In the genomic region with DNA sequence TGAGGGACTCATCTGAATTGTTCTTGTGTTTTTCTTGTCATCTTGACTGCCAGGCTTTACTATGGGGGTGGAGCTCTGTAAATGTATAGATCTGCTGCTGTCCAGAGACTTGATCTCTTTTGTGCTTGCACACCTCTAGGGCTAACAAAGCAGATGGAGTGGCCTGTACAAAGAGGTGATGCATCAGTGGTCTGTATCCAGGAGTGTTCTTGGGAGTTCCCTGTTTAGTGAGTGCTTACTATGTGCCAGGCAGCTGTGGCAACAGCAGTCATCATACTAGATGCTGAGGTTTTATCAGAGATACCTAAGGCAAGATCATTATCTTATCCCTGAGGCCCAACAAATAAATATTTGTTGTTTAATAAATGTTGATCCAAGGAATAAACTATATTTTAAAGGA, we compare ENCODE assay signal across 22 cellular contexts. TPM values are rescaled to one million over a fixed set of nuclear protein-coding genes. Genes with fewer than 3 reads are reported as not detected.
DNase-seq lines count a peak whose midpoint lies in the region; ATAC-seq and TF ChIP-seq lines count a peak whose summit lies in the region.
"Had no signal": no experiment of that assay in that cellular context is flagged by ENCODE, and none has a peak within 500 bp of the region (broad histone marks: within the 10 kb centered on the region; RNA-seq: fewer than 3 reads in every experiment).

No MANE protein-coding gene starts in this region.

- H3K27ac ChIP-seq in Panc1 (ENCODE audit: low read length) (no peak overlapping the region), upper lobe of right lung (no peak overlapping the region), dorsolateral prefrontal cortex (no peak overlapping the region)
- H3K27ac ChIP-seq: SK-N-MC had no signal

- no peaks in the 10 kb centered on the region for H3K9me3 Mint-ChIP-seq in stimulated activated naive CD8-positive, alpha-beta T cell treated with anti-CD3 and anti-CD28 coated beads, Interleukin-15, amount 100 ng/mL, for 72 hours
- H3K9me3 Mint-ChIP-seq in naive B cell: no peaks in the 10 kb centered on the region
- H3K9me3 Mint-ChIP-seq: GM23338 had no signal

- H3K4me3 ChIP-seq in Panc1 (ENCODE audit: low read depth in 2 of 2, low read length in 2 of 2) (no peak overlapping the region), upper lobe of right lung (no peak overlapping the region), dorsolateral prefrontal cortex (no peak overlapping the region)
- H3K4me3 ChIP-seq: GM23338, SK-N-MC had no signal

- CTCF ChIA-PET in Panc1 (lab: Charles Lee): no interaction called here

- no peaks in the 10 kb centered on the region for H3K36me3 Mint-ChIP-seq in naive B cell

- no peaks in the 10 kb centered on the region for H3K9me3 ChIP-seq in Panc1 (ENCODE audit: control insufficient read depth, insufficient read depth, low read depth, low read length)
- H3K9me3 ChIP-seq in upper lobe of right lung: no peaks in the 10 kb centered on the region
- H3K9me3 ChIP-seq: Caco-2 had no signal

- no peaks in the 10 kb centered on the region for H3K27me3 Mint-ChIP-seq in stimulated activated naive CD8-positive, alpha-beta T cell treated with anti-CD3 and anti-CD28 coated beads, Interleukin-15, amount 100 ng/mL, for 72 hours
- no peaks in the 10 kb centered on the region for H3K27me3 Mint-ChIP-seq in naive B cell

- no peak for DNase-seq in stimulated activated naive CD8-positive, alpha-beta T cell treated with anti-CD3 and anti-CD28 coated beads, Interleukin-15, Interleukin-2, amounts not matched to agents 100 U/mL and 50 U/mL, for 24 hours
- DNase-seq in stimulated activated naive CD8-positive, alpha-beta T cell treated with anti-CD3 and anti-CD28 coated beads, Interleukin-15, amount 100 ng/mL, for 72 hours: no peak
- DNase-seq in Panc1 (ENCODE audit: low read depth, low spot score) (no peak), naive B cell (no peak), upper lobe of right lung (no peak), GM13977 (ENCODE audit: low spot score) (no peak), NAMALWA (ENCODE audit: low spot score) (no peak), dorsolateral prefrontal cortex (no peak)
- DNase-seq: ACHN; Caco-2; GF-D8; MM.1S; NCI-H1105 treated with DMSO at 0.1 percent for 48 hours; NCI-H1694; NCI-H510A; NCI-H748 treated with DMSO at 0.1 percent for 48 hours; NK-92 treated with Interleukin-12 subunit alpha and Interleukin-12 subunit beta, amount 100 ng/mL, for 24 hours; OCI-M1; SHP77 had no signal

- no peak overlapping the region for H3K4me3 Mint-ChIP-seq in stimulated activated naive CD8-positive, alpha-beta T cell treated with anti-CD3 and anti-CD28 coated beads, Interleukin-15, amount 100 ng/mL, for 72 hours
- H3K4me3 Mint-ChIP-seq in naive B cell: peak overlapping the region in 7 of 8 donors; percentile 48 to 85 (median 67)
- H3K4me3 Mint-ChIP-seq: CD14-positive monocyte, GM23338 had no signal

- TF ChIP-seq CTCF in Panc1 (IDR thresholded peaks at IDR 0.05) (no peak), upper lobe of right lung (IDR thresholded peaks at IDR 0.05) (no peak), GM13977 (IDR thresholded peaks at IDR 0.05; ENCODE audit: extremely low read depth, insufficient read depth, missing control alignments) (no peak), dorsolateral prefrontal cortex (IDR thresholded peaks at IDR 0.05 in 54 of 56, conservative IDR thresholded peaks at IDR 0.05 in 2 of 56; ENCODE audit: low read depth in 1 of 56, partially characterized antibody in 56 of 56) (no peak)

- peaks cover 63% of the 10 kb centered on the region for H3K4me1 Mint-ChIP-seq in stimulated activated naive CD8-positive, alpha-beta T cell treated with anti-CD3 and anti-CD28 coated beads, Interleukin-15, amount 100 ng/mL, for 72 hours
- H3K4me1 Mint-ChIP-seq in naive B cell: peaks cover 54 to 92% (median 75%) of the 10 kb centered on the region in 3 donors
- H3K4me1 Mint-ChIP-seq: GM23338 had no signal

- H3K27me3 ChIP-seq in Panc1 (ENCODE audit: control insufficient read depth, insufficient read depth, low read length) (no peaks in the 10 kb centered on the region), upper lobe of right lung (no peaks in the 10 kb centered on the region), dorsolateral prefrontal cortex (peaks cover 0 to 6% (median 0%) of the 10 kb centered on the region in 45 donors)

- H3K27ac Mint-ChIP-seq in stimulated activated naive CD8-positive, alpha-beta T cell treated with anti-CD3 and anti-CD28 coated beads, Interleukin-15, amount 100 ng/mL, for 72 hours: peak overlapping the region in 1 of 2 donors; percentile 19
- H3K27ac Mint-ChIP-seq in naive B cell: peak overlapping the region in 3 of 6 donors; percentile 66 to 84 (median 75)
- H3K27ac Mint-ChIP-seq: GM23338 had no signal

- H3K4me1 ChIP-seq in Panc1 (ENCODE audit: control insufficient read depth, insufficient read depth, low read length) (peaks cover 14% of the 10 kb centered on the region; the same call in 1 of the 2 replicates), upper lobe of right lung (peaks cover 4% of the 10 kb centered on the region)
- H3K4me1 ChIP-seq: Caco-2 had no signal

- intact Hi-C loops in Panc1 (cut with micrococcal nuclease; ENCODE audit: unreplicated experiment) (no loop called here), upper lobe of right lung (cut with DNase I) (no loop called here), dorsolateral prefrontal cortex (cut with DNase I) (no loop called here)

- peak; percentile 36 for ATAC-seq in stimulated activated naive CD8-positive, alpha-beta T cell treated with anti-CD3 and anti-CD28 coated beads, Interleukin-15, Interleukin-2, amounts not matched to agents 100 U/mL and 50 U/mL, for 24 hours
- no peak for ATAC-seq in stimulated activated naive CD8-positive, alpha-beta T cell treated with anti-CD3 and anti-CD28 coated beads, Interleukin-15, amount 100 ng/mL, for 72 hours
- peak; percentile 37; the same call in 1 of the 2 replicates for ATAC-seq in Panc1
- peak; percentile 58 to 75 for ATAC-seq in naive B cell (ENCODE audit: low read depth in 2 of 2)
- peak; percentile 12 for ATAC-seq in upper lobe of right lung
- ATAC-seq: GM23338 had no signal

- H3K36me3 ChIP-seq in Panc1 (ENCODE audit: control insufficient read depth, insufficient read depth, low read length): no peaks in the 10 kb centered on the region
- no peaks in the 10 kb centered on the region for H3K36me3 ChIP-seq in upper lobe of right lung

- POLR2A ChIA-PET in Panc1 (lab: Charles Lee): interaction anchor here (0.6 to 0.7 kb wide), 2 partner anchors 37 to 39 kb away, joined by 3 to 5 read pairs; no protein-coding TSS in a partner anchor

- BruUV-seq in Panc1 (replicated peaks; lab: Mats Ljungman, UMichigan): TSS peak; percentile 18

- in situ Hi-C loops in Panc1 (cut with HindIII; ENCODE audit: low pct_unique_long_range_greater_than_20kb, low sequenced_read_pairs): no loop called here
- in situ Hi-C loops in GM13977 (cut with MboI; ENCODE audit: low pct_unique_long_range_greater_than_20kb, low sequenced_read_pairs, unreplicated experiment): no loop called here

RNA-seq across cellular contexts. Expression of a gene that starts 33.4 kb away (rescaled TPM):
- total RNA-seq in Panc1 (2021; ENCODE audit: unreplicated experiment) (93.6 TPM), upper lobe of right lung (60.7 TPM), dorsolateral prefrontal cortex (10 to 100 TPM; 40.9 to 92.8 (median 69.6) TPM)
- 82.7 TPM for polyA plus RNA-seq in Panc1 (2012; ENCODE audit: insufficient read length)
- polyA plus RNA-seq in naive B cell (ENCODE audit: low read depth in 6 of 6): 10 to 100 TPM; 29.1 to 51.9 (median 35.0) TPM

RNA-seq across cellular contexts. Expression of a gene that starts 48.1 kb away (rescaled TPM):
- 156 TPM for total RNA-seq in Panc1 (2021; ENCODE audit: unreplicated experiment)
- 219 TPM for polyA plus RNA-seq in Panc1 (2012; ENCODE audit: insufficient read length)
- 100 to 1,000 TPM in 5 of 6 donors, 10 to 100 TPM in 1; 88.9 to 144 (median 117) TPM for polyA plus RNA-seq in naive B cell (ENCODE audit: low read depth in 6 of 6)
- 65.6 TPM for total RNA-seq in upper lobe of right lung
- 100 to 1,000 TPM in 1 of 120 experiments, 10 to 100 TPM in 119; 13.0 to 131 (median 35.8) TPM for total RNA-seq in dorsolateral prefrontal cortex

Comparison
In these comparisons a context has a peak if more than half of its experiments do, and no peak if none do; other contexts are left out.
1. H3K4me3 Mint-ChIP-seq: peak in naive B cell (7 of 8); none in stimulated activated naive CD8-positive, alpha-beta T cell treated with anti-CD3 and anti-CD28 coated beads, Interleukin-15, amount 100 ng/mL, for 72 hours (0 of 2).